ENCODE assay signal across 17 cellular contexts in genomic region chrX:51891245-51891644, GRCh38. TPM values are rescaled to one million over a fixed set of nuclear protein-coding genes. Genes with fewer than 3 reads are reported as not detected.
DNase-seq lines count a peak whose midpoint lies in the region; ATAC-seq, FAIRE-seq and TF ChIP-seq lines count a peak whose summit lies in the region.
"Had no signal": no experiment of that assay in that cellular context is flagged by ENCODE, and none has a peak within 500 bp of the region (broad histone marks: within the 10 kb centered on the region; RNA-seq: fewer than 3 reads in every experiment).

No MANE protein-coding gene starts in this region.

- peak overlapping the region; percentile 77 for H3K27ac Mint-ChIP-seq in activated T-helper 17 cell treated with anti-CD3 and anti-CD28 coated beads, Interleukin-2, amount 50 U/mL, for 72 hours
- H3K27ac Mint-ChIP-seq: dendritic cell treated with granulocyte-macrophage colony-stimulating factor and Interleukin-4, amounts not matched to agents 40 ng/mL and 50 ng/mL, for 4 days had no signal

- TF ChIP-seq POLR2A in HepG2 (IDR thresholded peaks at IDR 0.05; ENCODE audit: insufficient read depth in 1 of 2, low read depth in 2 of 2, low read length in 2 of 2) (no peak), right lobe of liver (IDR thresholded peaks at IDR 0.05) (no peak), upper lobe of left lung (IDR thresholded peaks at IDR 0.05) (no peak)

- H3K27ac ChIP-seq in HepG2 (ENCODE audit: extremely low read length, insufficient read depth, low read length): no peak overlapping the region
- H3K27ac ChIP-seq in right lobe of liver: no peak overlapping the region
- peak overlapping the region; percentile 73 for H3K27ac ChIP-seq in mesodermal cell (ENCODE audit: low read depth, low read length, severe bottlenecking)
- no peak overlapping the region for H3K27ac ChIP-seq in upper lobe of right lung
- no peak overlapping the region for H3K27ac ChIP-seq in upper lobe of left lung

- peaks cover 8% of the 10 kb centered on the region for H3K4me1 Mint-ChIP-seq in activated T-helper 17 cell treated with anti-CD3 and anti-CD28 coated beads, Interleukin-2, amount 50 U/mL, for 72 hours

- H3K79me2 ChIP-seq in HepG2 (ENCODE audit: insufficient read depth, low read length): peaks cover 28% of the 10 kb centered on the region

- in situ Hi-C loops in HepG2 (cut with HindIII; ENCODE audit: extremely low pct_ligation_motif_present, low pct_unique_long_range_greater_than_20kb): no loop called here

- no peaks in the 10 kb centered on the region for H3K27me3 Mint-ChIP-seq in activated T-helper 17 cell treated with anti-CD3 and anti-CD28 coated beads, Interleukin-2, amount 50 U/mL, for 72 hours
- H3K27me3 Mint-ChIP-seq: activated CD8-positive, alpha-beta memory T cell treated with anti-CD3 and anti-CD28 coated beads, Interleukin-2, amount 10 ng/mL, durations not matched to agents 7 days and 5 days had no signal

- H3K36me3 ChIP-seq in HepG2 (replicated peaks in 1 of 2; ENCODE audit: control insufficient read depth in 1 of 2, insufficient read depth in 2 of 2, low read length in 2 of 2) (0 out of 5 replicates have a peak, but pooled peaks cover 0 to 3% of the 10 kb centered on the region in 2 experiments), right lobe of liver (no peaks in the 10 kb centered on the region), mesodermal cell (ENCODE audit: control insufficient read depth, insufficient read depth, low read length) (peaks cover 15% of the 10 kb centered on the region), upper lobe of right lung (no peaks in the 10 kb centered on the region), upper lobe of left lung (peaks cover 0 to 1% (median 0%) of the 10 kb centered on the region in 4 donors)
- H3K36me3 ChIP-seq: uterus had no signal

- TF ChIP-seq CTCF in HepG2 (CRISPR knock-in tag; IDR thresholded peaks at IDR 0.05) (no peak), right lobe of liver (IDR thresholded peaks at IDR 0.05) (no peak), upper lobe of right lung (IDR thresholded peaks at IDR 0.05) (no peak), upper lobe of left lung (IDR thresholded peaks at IDR 0.05) (no peak)

- POLR2A ChIA-PET in HepG2 (lab: Yijun Ruan, JAX): no interaction called here

- H4K20me1 ChIP-seq in HepG2 (ENCODE audit: insufficient read depth, low read length): peaks cover 10% of the 10 kb centered on the region; the same call in 1 of the 2 replicates

- no peak for TF ChIP-seq RAD21 in HepG2 (CRISPR knock-in tag; IDR thresholded peaks at IDR 0.05)

- H3K27me3 ChIP-seq in HepG2 (ENCODE audit: control insufficient read depth in 1 of 2, insufficient read depth in 2 of 2, low read length in 2 of 2): no peaks in the 10 kb centered on the region; a peak in 1 of 5 replicates
- no peaks in the 10 kb centered on the region for H3K27me3 ChIP-seq in right lobe of liver
- no peaks in the 10 kb centered on the region for H3K27me3 ChIP-seq in upper lobe of right lung
- H3K27me3 ChIP-seq in upper lobe of left lung: no peaks in the 10 kb centered on the region
- H3K27me3 ChIP-seq: uterus had no signal

- peaks cover 35% of the 10 kb centered on the region for H3K4me1 ChIP-seq in HepG2 (ENCODE audit: insufficient read depth, low read length)
- no peaks in the 10 kb centered on the region for H3K4me1 ChIP-seq in right lobe of liver
- H3K4me1 ChIP-seq in mesodermal cell (ENCODE audit: control insufficient read depth, insufficient read depth, low read length, poor library complexity, severe bottlenecking): peaks cover 7% of the 10 kb centered on the region
- H3K4me1 ChIP-seq in upper lobe of right lung: no peaks in the 10 kb centered on the region
- peaks cover 0 to 5% (median 1%) of the 10 kb centered on the region in 4 donors for H3K4me1 ChIP-seq in upper lobe of left lung
- H3K4me1 ChIP-seq: uterus had no signal

- no peak for ATAC-seq in HepG2
- no peak for ATAC-seq in right lobe of liver
- ATAC-seq in activated T-helper 17 cell treated with anti-CD3 and anti-CD28 coated beads, Interleukin-2, amount 50 U/mL, for 72 hours (replicated peaks): no peak
- ATAC-seq in GM18519 (IDR thresholded peaks at IDR 0.05; ENCODE audit: low FRiP score, unreplicated experiment): no peak
- no peak for ATAC-seq in upper lobe of right lung
- no peak for ATAC-seq in Right ventricle myocardium inferior
- ATAC-seq in upper lobe of left lung (ENCODE audit: low FRiP score in 2 of 2): no peak
- ATAC-seq: activated CD8-positive, alpha-beta memory T cell treated with anti-CD3 and anti-CD28 coated beads, Interleukin-2, amount 10 ng/mL, durations not matched to agents 7 days and 5 days had no signal

- H3K4me3 ChIP-seq in HepG2 (replicated peaks in 1 of 3; ENCODE audit: insufficient read depth in 1 of 3, low read depth in 2 of 3, low read length in 3 of 3) (no peak overlapping the region), right lobe of liver (no peak overlapping the region), mesodermal cell (ENCODE audit: extremely low read depth, insufficient read depth, low read length, poor library complexity, severe bottlenecking) (no peak overlapping the region), upper lobe of right lung (no peak overlapping the region), upper lobe of left lung (no peak overlapping the region)
- H3K4me3 ChIP-seq: uterus had no signal

- CTCF ChIA-PET in HepG2 (lab: Yijun Ruan, JAX; ENCODE audit: low intra/inter-chr PET ratio, low total read pairs): no interaction called here

- no peak overlapping the region for H3K4me2 ChIP-seq in HepG2 (ENCODE audit: low read depth, low read length)

- intact Hi-C loops in HepG2 (cut with micrococcal nuclease; ENCODE audit: unreplicated experiment) (no loop called here), right lobe of liver (cut with DNase I) (no loop called here), upper lobe of right lung (cut with DNase I) (no loop called here), Right ventricle myocardium inferior (cut with DNase I) (no loop called here)

- H3K9me3 ChIP-seq in HepG2 (ENCODE audit: low read length) (no peaks in the 10 kb centered on the region), right lobe of liver (no peaks in the 10 kb centered on the region), mesodermal cell (ENCODE audit: control insufficient read depth, low read length) (no peaks in the 10 kb centered on the region), upper lobe of right lung (no peaks in the 10 kb centered on the region), upper lobe of left lung (no peaks in the 10 kb centered on the region)
- H3K9me3 ChIP-seq: uterus had no signal

- no peak for FAIRE-seq in HepG2 (lab: Jason Lieb, UNC)
- FAIRE-seq: GM12892, RCC 7860 had no signal

- no peak overlapping the region for H3K9ac ChIP-seq in HepG2 (ENCODE audit: insufficient read depth, low read depth, low read length)

- BruUV-seq in HepG2 (replicated peaks; lab: Mats Ljungman, UMichigan): no TSS peak

- no peak overlapping the region for H2AFZ ChIP-seq in HepG2 (ENCODE audit: low read length)

- TF ChIP-seq EP300 in HepG2 (IDR thresholded peaks at IDR 0.05; ENCODE audit: low read depth in 2 of 2, low read length in 2 of 2) (no peak), HepG2 (CRISPR knock-in tag; IDR thresholded peaks at IDR 0.05; ENCODE audit: borderline replicate concordance) (no peak), upper lobe of left lung (IDR thresholded peaks at IDR 0.05) (no peak)

- DNase-seq in HepG2 (ENCODE audit: low spot score) (no peak), right lobe of liver (no peak), upper lobe of right lung (no peak), Right ventricle myocardium inferior (ENCODE audit: missing footprints) (no peak), upper lobe of left lung (no peak)
- DNase-seq: activated CD8-positive, alpha-beta memory T cell treated with anti-CD3 and anti-CD28 coated beads, Interleukin-2, amount 10 ng/mL, durations not matched to agents 7 days and 5 days; NCI-H146; NCI-H524 treated with DMSO at 0.1 percent for 48 hours; stimulated activated CD4-positive, alpha-beta T cell treated with anti-CD3 and anti-CD28 coated beads, Interleukin-1b, Interleukin-23, amount 100 ng/mL, for 48 hours; T1000 had no signal

- WGBS in HepG2 (ENCODE audit: low lambda C conversion rate): 86% methylated on average over 1 of the region's 1 CpG
- WGBS in right lobe of liver (ENCODE audit: insufficient coverage, low coverage, low lambda C conversion rate, missing lambda C conversion rate): 79% methylated on average over 1 of the region's 1 CpG
- WGBS in mesodermal cell (ENCODE audit: insufficient coverage in 2 of 2), 2 experiments: no CpG with 5 or more reads among the region's 1 CpG
- WGBS in upper lobe of left lung, 2 donors: 75 to 100% methylated on average over 1 of the region's 1 CpG

- peak overlapping the region; percentile 48 for H3K4me3 Mint-ChIP-seq in activated T-helper 17 cell treated with anti-CD3 and anti-CD28 coated beads, Interleukin-2, amount 50 U/mL, for 72 hours
- H3K4me3 Mint-ChIP-seq: activated CD8-positive, alpha-beta memory T cell treated with anti-CD3 and anti-CD28 coated beads, Interleukin-2, amount 10 ng/mL, durations not matched to agents 7 days and 5 days; dendritic cell treated with granulocyte-macrophage colony-stimulating factor and Interleukin-4, amounts not matched to agents 40 ng/mL and 50 ng/mL, for 4 days had no signal

- H3K9me3 Mint-ChIP-seq in activated T-helper 17 cell treated with anti-CD3 and anti-CD28 coated beads, Interleukin-2, amount 50 U/mL, for 72 hours: no peaks in the 10 kb centered on the region
- H3K9me3 Mint-ChIP-seq: dendritic cell treated with granulocyte-macrophage colony-stimulating factor and Interleukin-4, amounts not matched to agents 40 ng/mL and 50 ng/mL, for 4 days had no signal

- H3K36me3 Mint-ChIP-seq in activated T-helper 17 cell treated with anti-CD3 and anti-CD28 coated beads, Interleukin-2, amount 50 U/mL, for 72 hours (ENCODE audit: low read depth): peaks cover 18% of the 10 kb centered on the region

RNA-seq across cellular contexts. Expression of gene MAGED1, which starts 2.2 kb away (rescaled TPM):
- 105 and 145 TPM in 2 replicates for total RNA-seq in HepG2 (2016; rRNA removed; fragmentation: Illumina TruSeq; extraction: Trizol)
- 12.9 and 14.8 TPM in 2 replicates for total RNA-seq in HepG2 (2016; cell fraction: cytosol; rRNA removed; fragmentation: Illumina TruSeq; extraction: Trizol; ENCODE audit: low read depth)
- 106 and 134 TPM in 2 replicates for total RNA-seq in HepG2 (2016; cell fraction: insoluble cytoplasmic fraction; rRNA removed; fragmentation: Illumina TruSeq; extraction: Trizol)
- 36.5 and 39.6 TPM in 2 replicates for total RNA-seq in HepG2 (2016; cell fraction: membrane; rRNA removed; fragmentation: Illumina TruSeq; extraction: Trizol)
- 105 and 128 TPM in 2 replicates for total RNA-seq in HepG2 (2016; cell fraction: nucleus; rRNA removed; fragmentation: Illumina TruSeq; extraction: Trizol)
- polyA plus RNA-seq in HepG2 (2011; rRNA removed): 123 and 137 TPM in 2 replicates
- polyA plus RNA-seq in HepG2 (2011; cell fraction: cytosol; rRNA removed): 89.4 and 95.1 TPM in 2 replicates
- 126 and 163 TPM in 2 replicates for polyA plus RNA-seq in HepG2 (2011; cell fraction: nucleus; rRNA removed)
- polyA plus RNA-seq in HepG2 (2012): 105 and 149 TPM in 2 replicates
- 16.3 and 18.0 TPM in 2 replicates for polyA plus RNA-seq in HepG2 (2016; cell fraction: cytosol; fragmentation: Illumina TruSeq; extraction: Trizol; ENCODE audit: low read depth)
- 183 and 230 TPM in 2 replicates for polyA plus RNA-seq in HepG2 (2016; cell fraction: insoluble cytoplasmic fraction; fragmentation: Illumina TruSeq; extraction: Trizol; ENCODE audit: low read depth)
- polyA plus RNA-seq in HepG2 (2016; cell fraction: membrane; fragmentation: Illumina TruSeq; extraction: Trizol; ENCODE audit: low read depth): 23.3 and 27.1 TPM in 2 replicates
- polyA plus RNA-seq in HepG2 (2016; cell fraction: nucleus; fragmentation: Illumina TruSeq; extraction: Trizol; ENCODE audit: insufficient read depth, low read depth): 196 and 206 TPM in 2 replicates
- 0.09 and 126 TPM in 2 replicates for polyA minus RNA-seq in HepG2 (2011; rRNA and poly(A)+ RNA removed; ENCODE audit: low replicate concordance)
- polyA minus RNA-seq in HepG2 (2011; cell fraction: cytosol; rRNA and poly(A)+ RNA removed): 147 and 152 TPM in 2 replicates
- polyA minus RNA-seq in HepG2 (2011; cell fraction: nucleus; rRNA and poly(A)+ RNA removed): 48.2 and 49.1 TPM in 2 replicates
- total RNA-seq in right lobe of liver: 10 to 100 TPM; 54.7 to 98.7 (median 69.9) TPM
- total RNA-seq in activated T-helper 17 cell treated with anti-CD3 and anti-CD28 coated beads, Interleukin-2, amount 50 U/mL, for 72 hours: 10 to 100 TPM; 40.0 to 40.4 TPM
- 413 TPM for polyA plus RNA-seq in mesodermal cell (2013, experiment 1 of 2)
- polyA plus RNA-seq in mesodermal cell (2013, experiment 2 of 2): 392 TPM
- total RNA-seq in upper lobe of right lung: 66.3 TPM
- 56.4 TPM for total RNA-seq in Right ventricle myocardium inferior
- 10 to 100 TPM; 25.1 to 72.8 (median 65.7) TPM for total RNA-seq in upper lobe of left lung
